In genomic region chrX:107766470-107767140, GRCh38 we compare ENCODE assay signal across 11 cellular contexts. TPM values are rescaled to one million over a fixed set of nuclear protein-coding genes. Genes with fewer than 3 reads are reported as not detected.
DNase-seq lines count a peak whose midpoint lies in the region; ATAC-seq and TF ChIP-seq lines count a peak whose summit lies in the region.
"Had no signal": no experiment of that assay in that cellular context is flagged by ENCODE, and none has a peak within 500 bp of the region (broad histone marks: within the 10 kb centered on the region; RNA-seq: fewer than 3 reads in every experiment).

No MANE protein-coding gene starts in this region.

- TF ChIP-seq CTCF in ovary (IDR thresholded peaks at IDR 0.05), result no peak
- no peak for TF ChIP-seq CTCF in osteoblast (IDR thresholded peaks at IDR 0.05; ENCODE audit: extremely low read depth, low read depth, low read length)

- peak overlapping the region in 1 of 2 donors; percentile 63 for H3K27ac ChIP-seq in ovary
- H3K27ac ChIP-seq in osteoblast (ENCODE audit: low read depth, low read length), result no peak overlapping the region

- no peaks in the 10 kb centered on the region for H3K79me2 ChIP-seq in osteoblast (ENCODE audit: insufficient read depth, low read length)

- H3K9me3 ChIP-seq in MG63 (no peaks in the 10 kb centered on the region), ovary (no peaks in the 10 kb centered on the region), osteoblast (ENCODE audit: low read depth, low read length) (no peaks in the 10 kb centered on the region)

- TF ChIP-seq EP300 in ovary (IDR thresholded peaks at IDR 0.05), result no peak

- DNase-seq in GM03348 (ENCODE audit: low spot score) (peak; percentile 23), MG63 (peak; percentile 12), fibroblast of gingiva (ENCODE audit: low read depth) (peak; percentile 11), ovary (peak; percentile 73 to 81 (median 79)), NCI-H2171 (lab: John Stamatoyannopoulos, UW) (no peak), osteoblast (ENCODE audit: insufficient read length, low spot score, missing footprints) (no peak), A172 (ENCODE audit: low spot score) (no peak)
- DNase-seq: Calu3; effector memory CD8-positive, alpha-beta T cell; NCI-H2029 had no signal

- H3K4me3 ChIP-seq in MG63 (no peak overlapping the region), ovary (no peak overlapping the region), osteoblast (ENCODE audit: insufficient read depth, low read length) (no peak overlapping the region)

- no peak for ATAC-seq in HG02610 (IDR thresholded peaks at IDR 0.05; ENCODE audit: unreplicated experiment)
- ATAC-seq: effector memory CD8-positive, alpha-beta T cell had no signal

- TF ChIP-seq POLR2A in ovary (IDR thresholded peaks at IDR 0.05), result no peak

- intact Hi-C loops in ovary (cut with DNase I), result loop anchor here in 1 of 4 donors (5.0 kb wide), 1 partner anchor 34 kb away; no protein-coding TSS in a partner anchor

- H3K36me3 ChIP-seq in MG63 (no peaks in the 10 kb centered on the region), ovary (no peaks in the 10 kb centered on the region), osteoblast (ENCODE audit: insufficient read depth, low read length) (no peaks in the 10 kb centered on the region)

- H3K4me2 ChIP-seq in osteoblast (ENCODE audit: insufficient read depth, low read length), result no peak overlapping the region

- H3K27me3 ChIP-seq in MG63 (no peaks in the 10 kb centered on the region), ovary (no peaks in the 10 kb centered on the region), osteoblast (ENCODE audit: insufficient read depth, low read length) (peaks cover 47% of the 10 kb centered on the region)

- WGBS in ovary, 3 donors, result 39 to 61% (median 41%) methylated on average over 8 of the region's 8 CpGs

- no peaks in the 10 kb centered on the region for H3K4me1 ChIP-seq in ovary (ENCODE audit: insufficient read depth)
- H3K4me1 ChIP-seq in osteoblast (ENCODE audit: insufficient read depth, low read length), result no peaks in the 10 kb centered on the region

- H4K20me1 ChIP-seq in osteoblast (ENCODE audit: insufficient read depth, low read length), result no peaks in the 10 kb centered on the region

- no peak overlapping the region for H2AFZ ChIP-seq in osteoblast (ENCODE audit: low read length)

RNA-seq across cellular contexts. Expression of gene TSC22D3, which starts 9.0 kb away (rescaled TPM):
- 15.7 and 17.0 TPM in 2 replicates for total RNA-seq in MG63 (2014; rRNA removed; shearing (Covaris generic); ENCODE audit: low replicate concordance)
- total RNA-seq in ovary, result 100 to 1,000 TPM in 6 of 7 donors, 10 to 100 TPM in 1; 91.5 to 645 (median 365) TPM
- 100 to 1,000 TPM; 221 to 241 TPM for polyA plus RNA-seq in ovary
- total RNA-seq in osteoblast, result 57.2 and 62.2 TPM in 2 replicates
- total RNA-seq in A172 (2014; rRNA removed; shearing (Covaris generic)), result 6.9 and 7.7 TPM in 2 replicates

RNA-seq across cellular contexts. Expression of gene NCBP2L, which starts 10.9 kb away (rescaled TPM):
- not detected in 2 replicates for total RNA-seq in MG63 (2014; rRNA removed; shearing (Covaris generic); ENCODE audit: low replicate concordance)
- total RNA-seq in ovary, result 1 to 10 TPM in 2 of 7 donors, under 1 TPM in 4, not detected in 1; 0.28 to 1.6 (median 0.72) TPM
- polyA plus RNA-seq in ovary, result under 1 TPM; 0.20 to 0.35 TPM
- total RNA-seq in osteoblast, result not detected in 2 replicates
- not detected in 2 replicates for total RNA-seq in A172 (2014; rRNA removed; shearing (Covaris generic))
- total RNA-seq: Calu3 had no signal

RNA-seq across cellular contexts. Expression of gene MID2, which starts 59.1 kb away (rescaled TPM):
- total RNA-seq in MG63 (2014; rRNA removed; shearing (Covaris generic); ENCODE audit: low replicate concordance), result 2.2 and 2.4 TPM in 2 replicates
- total RNA-seq in ovary, result 10 to 100 TPM; 15.9 to 29.6 (median 24.0) TPM
- 10 to 100 TPM in 1 of 2 donors, 1 to 10 TPM in 1; 4.3 to 19.8 TPM for polyA plus RNA-seq in ovary
- total RNA-seq in osteoblast, result 19.9 and 23.6 TPM in 2 replicates
- 5.7 and 6.7 TPM in 2 replicates for total RNA-seq in A172 (2014; rRNA removed; shearing (Covaris generic))

Comparison
In these comparisons a context has a peak if more than half of its experiments do, and no peak if none do; other contexts are left out.
1. DNase-seq: peak in GM03348 (single experiment), MG63 (single experiment), fibroblast of gingiva (single experiment) and ovary (5 of 5); none in NCI-H2171 (single experiment), osteoblast (single experiment) and A172 (single experiment).